19 cellular contexts compared by ENCODE assay signal in genomic region chr2:217553202-217553601, GRCh38.
"Had no signal": no experiment of that assay in that cellular context is flagged by ENCODE, and none has a peak within 500 bp of the region (broad histone marks: within the 10 kb centered on the region; RNA-seq: fewer than 3 reads in every experiment).

No MANE protein-coding gene starts in this region.

- H3K4me1 ChIP-seq: foreskin keratinocyte, neural progenitor cell, prostate gland had no signal

- H3K4me3 ChIP-seq: cardiac muscle cell, neural progenitor cell, prostate gland, thyroid gland had no signal

- H3K9me3 ChIP-seq: prostate gland, thyroid gland had no signal

- ATAC-seq: activated T-helper 17 cell treated with anti-CD3 and anti-CD28 coated beads, Interleukin-2, amount 50 U/mL, for 72 hours; foreskin keratinocyte; naive thymus-derived CD4-positive, alpha-beta T cell; stimulated activated naive CD8-positive, alpha-beta T cell treated with anti-CD3 and anti-CD28 coated beads, Interleukin-15, Interleukin-2, amounts not matched to agents 100 U/mL and 50 U/mL, for 24 hours had no signal

- H3K4me3 Mint-ChIP-seq: activated naive CD8-positive, alpha-beta T cell treated with anti-CD3 and anti-CD28 coated beads for 36 hours; activated T-helper 17 cell treated with anti-CD3 and anti-CD28 coated beads, Interleukin-2, amount 50 U/mL, for 72 hours; naive thymus-derived CD4-positive, alpha-beta T cell; neural progenitor cell had no signal

- H3K9me3 Mint-ChIP-seq: activated naive CD8-positive, alpha-beta T cell treated with anti-CD3 and anti-CD28 coated beads for 36 hours; activated T-helper 17 cell treated with anti-CD3 and anti-CD28 coated beads, Interleukin-2, amount 50 U/mL, for 72 hours; naive thymus-derived CD4-positive, alpha-beta T cell; neural progenitor cell had no signal

- H3K4me1 Mint-ChIP-seq: activated T-helper 17 cell treated with anti-CD3 and anti-CD28 coated beads, Interleukin-2, amount 50 U/mL, for 72 hours had no signal

- H3K36me3 ChIP-seq: cardiac muscle cell, neural progenitor cell, prostate gland, thyroid gland had no signal

- H3K36me3 Mint-ChIP-seq: activated naive CD8-positive, alpha-beta T cell treated with anti-CD3 and anti-CD28 coated beads for 36 hours; neural progenitor cell had no signal

- H3K27ac ChIP-seq: cardiac muscle cell, foreskin keratinocyte, neural progenitor cell, prostate gland, thyroid gland had no signal

- H3K27ac Mint-ChIP-seq: activated naive CD8-positive, alpha-beta T cell treated with anti-CD3 and anti-CD28 coated beads for 36 hours; activated T-helper 17 cell treated with anti-CD3 and anti-CD28 coated beads, Interleukin-2, amount 50 U/mL, for 72 hours; naive thymus-derived CD4-positive, alpha-beta T cell; neural progenitor cell had no signal

- H3K27me3 Mint-ChIP-seq: activated naive CD8-positive, alpha-beta T cell treated with anti-CD3 and anti-CD28 coated beads for 36 hours; activated T-helper 17 cell treated with anti-CD3 and anti-CD28 coated beads, Interleukin-2, amount 50 U/mL, for 72 hours; naive thymus-derived CD4-positive, alpha-beta T cell had no signal

- H3K27me3 ChIP-seq: cardiac muscle cell, neural progenitor cell, thyroid gland had no signal

- DNase-seq: activated CD4-positive, alpha-beta T cell treated with anti-CD3 and anti-CD28 coated beads for 1 hour; activated naive CD4-positive, alpha-beta T cell; activated naive CD8-positive, alpha-beta T cell treated with anti-CD3 and anti-CD28 coated beads for 36 hours; activated T-cell treated with anti-CD3 and anti-CD28 coated beads, Interleukin-2, amount 50 U/mL, for 1 hour; amygdala; erythroblast; hippocampal formation; left ventricle myocardium superior; naive thymus-derived CD4-positive, alpha-beta T cell; stimulated activated CD4-positive, alpha-beta T cell treated with anti-CD3 and anti-CD28 coated beads, Interleukin-4, amount 100 ng/mL, for 24 hours; stimulated activated naive CD8-positive, alpha-beta T cell treated with anti-CD3 and anti-CD28 coated beads, Interleukin-15, Interleukin-2, amounts not matched to agents 100 U/mL and 50 U/mL, for 24 hours; substantia nigra; T-helper 9 cell; thyroid gland had no signal

- H3K4me2 ChIP-seq: neural progenitor cell had no signal

- H2AFZ ChIP-seq: neural progenitor cell had no signal
